ENCODE assay signal across 31 cellular contexts in genomic region chr7:4759211-4759610, GRCh38.
"Had no signal": no experiment of that assay in that cellular context is flagged by ENCODE, and none has a peak within 500 bp of the region (broad histone marks: within the 10 kb centered on the region; RNA-seq: fewer than 3 reads in every experiment).

No MANE protein-coding gene starts in this region.

- H3K4me1 Mint-ChIP-seq: activated naive CD4-positive, alpha-beta T cell treated with anti-CD3 and anti-CD28 coated beads, Interleukin-2, amount 50 U/mL, for 24 hours; activated naive CD8-positive, alpha-beta T cell treated with anti-CD3 and anti-CD28 coated beads, Interleukin-2, amount 10 ng/mL, durations not matched to agents 7 days and 5 days; activated T-helper 17 cell treated with anti-CD3 and anti-CD28 coated beads, Interleukin-2, amount 50 U/mL, for 72 hours had no signal

- H3K4me2 ChIP-seq: PC-9 had no signal

- H3K27me3 Mint-ChIP-seq: activated CD8-positive, alpha-beta T cell treated with anti-CD3 and anti-CD28 coated beads for 36 hours; activated naive CD4-positive, alpha-beta T cell treated with anti-CD3 and anti-CD28 coated beads, Interleukin-2, amount 50 U/mL, for 24 hours; activated naive CD8-positive, alpha-beta T cell treated with anti-CD3 and anti-CD28 coated beads, Interleukin-2, amount 10 ng/mL, durations not matched to agents 7 days and 5 days; activated T-helper 17 cell treated with anti-CD3 and anti-CD28 coated beads, Interleukin-2, amount 50 U/mL, for 72 hours had no signal

- H3K27me3 ChIP-seq: brain microvascular endothelial cell had no signal

- H2AFZ ChIP-seq: PC-9 had no signal

- H3K4me3 ChIP-seq: PC-9 had no signal

- H3K27ac Mint-ChIP-seq: activated CD8-positive, alpha-beta T cell treated with anti-CD3 and anti-CD28 coated beads for 36 hours; activated naive CD4-positive, alpha-beta T cell treated with anti-CD3 and anti-CD28 coated beads, Interleukin-2, amount 50 U/mL, for 24 hours; activated naive CD8-positive, alpha-beta T cell treated with anti-CD3 and anti-CD28 coated beads, Interleukin-2, amount 10 ng/mL, durations not matched to agents 7 days and 5 days; activated T-cell treated with anti-CD3 and anti-CD28 coated beads, Interleukin-2, amount 50 U/mL, for 72 hours; activated T-helper 17 cell treated with anti-CD3 and anti-CD28 coated beads, Interleukin-2, amount 50 U/mL, for 72 hours had no signal

- DNase-seq: activated CD4-positive, alpha-beta T cell treated with anti-CD3 and anti-CD28 coated beads for 1 hour; activated CD4-positive, alpha-beta T cell treated with anti-CD3 and anti-CD28 coated beads for 48 hours; activated CD4-positive, CD25-positive, alpha-beta regulatory T cell; activated CD8-positive, alpha-beta T cell treated with anti-CD3 and anti-CD28 coated beads for 36 hours; activated effector memory CD4-positive, alpha-beta T cell treated with anti-CD3 and anti-CD28 coated beads, Interleukin-2, amount 50 U/mL, for 16 hours; activated naive CD4-positive, alpha-beta T cell treated with Interleukin-2 at 50 U/mL for 16 hours; activated naive CD8-positive, alpha-beta T cell treated with anti-CD3 and anti-CD28 coated beads, Interleukin-2, amount 10 ng/mL, durations not matched to agents 7 days and 5 days; activated T-cell treated with anti-CD3 and anti-CD28 coated beads, Interleukin-2, amount 50 U/mL, for 1 hour; activated T-cell treated with anti-CD3 and anti-CD28 coated beads, Interleukin-2, amount 50 U/mL, for 72 hours; brain microvascular endothelial cell; central memory CD4-positive, alpha-beta T cell; NCI-H1092 treated with DMSO at 0.1 percent for 48 hours; NCI-H1417; NCI-H146; NCI-H187; NCI-H2029 treated with DMSO at 0.1 percent for 48 hours; NCI-H2107; NCI-H2171; NCI-H510A; NCI-H526; NCI-H748 treated with DMSO at 0.1 percent for 48 hours; NK-92 treated with Interleukin-12 subunit alpha and Interleukin-12 subunit beta, amount 100 ng/mL, for 24 hours; PC-9; Right ventricle myocardium superior; SW 1271; T-helper 1 cell; T1000; WERI-Rb-1 had no signal

- H3K27ac ChIP-seq: brain microvascular endothelial cell, PC-9, RWPE1, WERI-Rb-1 had no signal

- H3K4me3 Mint-ChIP-seq: activated CD8-positive, alpha-beta T cell treated with anti-CD3 and anti-CD28 coated beads for 36 hours; activated naive CD4-positive, alpha-beta T cell treated with anti-CD3 and anti-CD28 coated beads, Interleukin-2, amount 50 U/mL, for 24 hours; activated naive CD8-positive, alpha-beta T cell treated with anti-CD3 and anti-CD28 coated beads, Interleukin-2, amount 10 ng/mL, durations not matched to agents 7 days and 5 days; activated T-cell treated with anti-CD3 and anti-CD28 coated beads, Interleukin-2, amount 50 U/mL, for 72 hours; activated T-helper 17 cell treated with anti-CD3 and anti-CD28 coated beads, Interleukin-2, amount 50 U/mL, for 72 hours had no signal

- H3K9me3 Mint-ChIP-seq: activated CD8-positive, alpha-beta T cell treated with anti-CD3 and anti-CD28 coated beads for 36 hours; activated naive CD4-positive, alpha-beta T cell treated with anti-CD3 and anti-CD28 coated beads, Interleukin-2, amount 50 U/mL, for 24 hours; activated naive CD8-positive, alpha-beta T cell treated with anti-CD3 and anti-CD28 coated beads, Interleukin-2, amount 10 ng/mL, durations not matched to agents 7 days and 5 days; activated T-cell treated with anti-CD3 and anti-CD28 coated beads, Interleukin-2, amount 50 U/mL, for 72 hours; activated T-helper 17 cell treated with anti-CD3 and anti-CD28 coated beads, Interleukin-2, amount 50 U/mL, for 72 hours had no signal

- ATAC-seq: activated CD8-positive, alpha-beta T cell treated with anti-CD3 and anti-CD28 coated beads for 36 hours; activated T-cell treated with anti-CD3 and anti-CD28 coated beads, Interleukin-2, amount 50 U/mL, for 72 hours; activated T-helper 17 cell treated with anti-CD3 and anti-CD28 coated beads, Interleukin-2, amount 50 U/mL, for 72 hours had no signal
